ENCODE assay signal across 16 cellular contexts in genomic region chr6:1786455-1787108, GRCh38.
DNase-seq lines count a peak whose midpoint lies in the region; ATAC-seq and TF ChIP-seq lines count a peak whose summit lies in the region.
"Had no signal": no experiment of that assay in that cellular context is flagged by ENCODE, and none has a peak within 500 bp of the region (broad histone marks: within the 10 kb centered on the region; RNA-seq: fewer than 3 reads in every experiment).

No MANE protein-coding gene starts in this region.

- peak; percentile 90 for ATAC-seq in activated naive CD8-positive, alpha-beta T cell treated with anti-CD3 and anti-CD28 coated beads, Interleukin-2, amount 50 U/mL, for 24 hours
- ATAC-seq in HG02588 (IDR thresholded peaks at IDR 0.05; ENCODE audit: unreplicated experiment): peak; percentile 75
- peak; percentile 70 to 83 for ATAC-seq in activated T-cell treated with anti-CD3 and anti-CD28 coated beads, Interleukin-2, amount 50 U/mL, for 4 hours
- no peak for ATAC-seq in GM23338
- no peak for ATAC-seq in left lobe of liver

- H3K4me2 ChIP-seq in GM23338: no peak overlapping the region
- H3K4me2 ChIP-seq: hepatocyte had no signal

- no peaks in the 10 kb centered on the region for H3K9me2 ChIP-seq in GM23338 (ENCODE audit: insufficient read depth)

- H3K27ac Mint-ChIP-seq in activated naive CD8-positive, alpha-beta T cell treated with anti-CD3 and anti-CD28 coated beads, Interleukin-2, amount 50 U/mL, for 24 hours: no peak overlapping the region
- no peak overlapping the region for H3K27ac Mint-ChIP-seq in activated naive CD8-positive, alpha-beta T cell treated with anti-CD3 and anti-CD28 coated beads for 36 hours
- H3K27ac Mint-ChIP-seq in GM23338: no peak overlapping the region

- no peak overlapping the region for H3K4me3 ChIP-seq in GM23338
- H3K4me3 ChIP-seq: hepatocyte, ovary, SJCRH30, testis had no signal

- no peak overlapping the region for H3K27ac ChIP-seq in GM23338 (ENCODE audit: low read depth)
- H3K27ac ChIP-seq: hepatocyte, ovary, SJCRH30, testis had no signal

- no peaks in the 10 kb centered on the region for H3K27me3 ChIP-seq in GM23338 (ENCODE audit: insufficient read depth)
- H3K27me3 ChIP-seq: hepatocyte, ovary, SJCRH30, testis had no signal

- H3F3A ChIP-seq in GM23338 (replicated peaks; ENCODE audit: low read depth): no peaks in the 10 kb centered on the region

- no peak for TF ChIP-seq CTCF in GM23338 (conservative IDR thresholded peaks at IDR 0.05; ENCODE audit: low read depth in 2 of 2)

- H3K4me1 Mint-ChIP-seq in activated naive CD8-positive, alpha-beta T cell treated with anti-CD3 and anti-CD28 coated beads, Interleukin-2, amount 50 U/mL, for 24 hours: peaks cover 5% of the 10 kb centered on the region
- H3K4me1 Mint-ChIP-seq in activated naive CD8-positive, alpha-beta T cell treated with anti-CD3 and anti-CD28 coated beads for 36 hours: no peaks in the 10 kb centered on the region
- H3K4me1 Mint-ChIP-seq in activated T-cell treated with anti-CD3 and anti-CD28 coated beads, Interleukin-2, amount 50 U/mL, for 4 hours (ENCODE audit: low read depth): peaks cover 7% of the 10 kb centered on the region
- no peaks in the 10 kb centered on the region; the same call in 2 of the 3 replicates for H3K4me1 Mint-ChIP-seq in GM23338

- DNase-seq in activated naive CD8-positive, alpha-beta T cell treated with anti-CD3 and anti-CD28 coated beads, Interleukin-2, amount 50 U/mL, for 24 hours: peak; percentile 16
- no peak for DNase-seq in activated naive CD8-positive, alpha-beta T cell treated with anti-CD3 and anti-CD28 coated beads for 36 hours
- no peak for DNase-seq in activated T-cell treated with anti-CD3 and anti-CD28 coated beads, Interleukin-2, amount 50 U/mL, for 4 hours
- peak; percentile 38 for DNase-seq in stimulated activated CD8-positive, alpha-beta memory T cell treated with anti-CD3 and anti-CD28 coated beads, Interleukin-4, amount 100 ng/mL, for 48 hours
- DNase-seq in NCI-H446 treated with DMSO at 0.1 percent for 48 hours (lab: John Stamatoyannopoulos, UW) (no peak), GM23338 (ENCODE audit: low spot score) (no peak), left lobe of liver (ENCODE audit: low spot score) (no peak)
- DNase-seq: AML-193, aorta, erythroblast, NCI-H1048, ovary, SJCRH30, testis had no signal

- no peaks in the 10 kb centered on the region; the same call in 1 of the 2 replicates for H4K20me1 ChIP-seq in GM23338 (replicated peaks; ENCODE audit: insufficient read depth)

- no peak overlapping the region for H2AFZ ChIP-seq in GM23338
- H2AFZ ChIP-seq: hepatocyte had no signal

- H3K9me3 Mint-ChIP-seq in activated naive CD8-positive, alpha-beta T cell treated with anti-CD3 and anti-CD28 coated beads, Interleukin-2, amount 50 U/mL, for 24 hours: no peaks in the 10 kb centered on the region
- no peaks in the 10 kb centered on the region for H3K9me3 Mint-ChIP-seq in activated naive CD8-positive, alpha-beta T cell treated with anti-CD3 and anti-CD28 coated beads for 36 hours
- H3K9me3 Mint-ChIP-seq in activated T-cell treated with anti-CD3 and anti-CD28 coated beads, Interleukin-2, amount 50 U/mL, for 4 hours: no peaks in the 10 kb centered on the region
- no peaks in the 10 kb centered on the region for H3K9me3 Mint-ChIP-seq in GM23338

- H3K79me2 ChIP-seq in GM23338 (replicated peaks; ENCODE audit: insufficient read depth): no peaks in the 10 kb centered on the region
- H3K79me2 ChIP-seq: hepatocyte had no signal

- no peaks in the 10 kb centered on the region for H3K36me3 Mint-ChIP-seq in activated naive CD8-positive, alpha-beta T cell treated with anti-CD3 and anti-CD28 coated beads, Interleukin-2, amount 50 U/mL, for 24 hours (ENCODE audit: low read depth)
- H3K36me3 Mint-ChIP-seq in activated naive CD8-positive, alpha-beta T cell treated with anti-CD3 and anti-CD28 coated beads for 36 hours: peaks cover 3% of the 10 kb centered on the region
- peaks cover 6% of the 10 kb centered on the region for H3K36me3 Mint-ChIP-seq in activated T-cell treated with anti-CD3 and anti-CD28 coated beads, Interleukin-2, amount 50 U/mL, for 4 hours (ENCODE audit: insufficient read depth)
- H3K36me3 Mint-ChIP-seq in GM23338 (ENCODE audit: low read depth): no peaks in the 10 kb centered on the region

- no peaks in the 10 kb centered on the region for H3K4me1 ChIP-seq in GM23338 (ENCODE audit: insufficient read depth)
- H3K4me1 ChIP-seq: SJCRH30, testis had no signal

- no peak overlapping the region for H3K4me3 Mint-ChIP-seq in activated naive CD8-positive, alpha-beta T cell treated with anti-CD3 and anti-CD28 coated beads, Interleukin-2, amount 50 U/mL, for 24 hours
- H3K4me3 Mint-ChIP-seq in activated naive CD8-positive, alpha-beta T cell treated with anti-CD3 and anti-CD28 coated beads for 36 hours: no peak overlapping the region
- no peak overlapping the region for H3K4me3 Mint-ChIP-seq in activated T-cell treated with anti-CD3 and anti-CD28 coated beads, Interleukin-2, amount 50 U/mL, for 4 hours
- H3K4me3 Mint-ChIP-seq in GM23338: no peak overlapping the region

- no peaks in the 10 kb centered on the region for H3K27me3 Mint-ChIP-seq in activated naive CD8-positive, alpha-beta T cell treated with anti-CD3 and anti-CD28 coated beads, Interleukin-2, amount 50 U/mL, for 24 hours
- H3K27me3 Mint-ChIP-seq in activated naive CD8-positive, alpha-beta T cell treated with anti-CD3 and anti-CD28 coated beads for 36 hours: no peaks in the 10 kb centered on the region
- H3K27me3 Mint-ChIP-seq in activated T-cell treated with anti-CD3 and anti-CD28 coated beads, Interleukin-2, amount 50 U/mL, for 4 hours (ENCODE audit: low read depth): no peaks in the 10 kb centered on the region
- H3K27me3 Mint-ChIP-seq in GM23338 (ENCODE audit: insufficient read depth, low read depth, poor library complexity): peaks cover 2% of the 10 kb centered on the region

- no peaks in the 10 kb centered on the region for H3K36me3 ChIP-seq in GM23338 (ENCODE audit: insufficient read depth)
- H3K36me3 ChIP-seq: ovary, SJCRH30 had no signal

TF ChIP-seq in GM23338, 12 proteins besides CTCF, POLR2A, EP300 and RAD21 (continues in another document):
- no peak for TF ChIP-seq POLR2AphosphoS5 (IDR thresholded peaks at IDR 0.05; ENCODE audit: low read depth)
- TF ChIP-seq ZNF114 (CRISPR knock-in tag; IDR thresholded peaks at IDR 0.05): no peak
- TF ChIP-seq ZNF331 (CRISPR knock-in tag; IDR thresholded peaks at IDR 0.05; ENCODE audit: low read depth): no peak
- TF ChIP-seq REST (IDR thresholded peaks at IDR 0.05; ENCODE audit: unreplicated experiment): no peak
- no peak for TF ChIP-seq EZH2 (IDR thresholded peaks at IDR 0.05; ENCODE audit: low read depth, unreplicated experiment)
- TF ChIP-seq CREB1 (CRISPR knock-in tag; IDR thresholded peaks at IDR 0.05; ENCODE audit: low read depth): no peak
- TF ChIP-seq EZH2phosphoT487 (IDR thresholded peaks at IDR 0.05; ENCODE audit: unreplicated experiment): no peak

Comparison
In these comparisons a context has a peak if more than half of its experiments do, and no peak if none do; other contexts are left out.
1. DNase-seq: peak in activated naive CD8-positive, alpha-beta T cell treated with anti-CD3 and anti-CD28 coated beads, Interleukin-2, amount 50 U/mL, for 24 hours (single experiment) and stimulated activated CD8-positive, alpha-beta memory T cell treated with anti-CD3 and anti-CD28 coated beads, Interleukin-4, amount 100 ng/mL, for 48 hours (single experiment); none in activated naive CD8-positive, alpha-beta T cell treated with anti-CD3 and anti-CD28 coated beads for 36 hours (single experiment), activated T-cell treated with anti-CD3 and anti-CD28 coated beads, Interleukin-2, amount 50 U/mL, for 4 hours (single experiment), NCI-H446 treated with DMSO at 0.1 percent for 48 hours (single experiment), GM23338 (single experiment) and left lobe of liver (single experiment).
2. ATAC-seq: peak in activated naive CD8-positive, alpha-beta T cell treated with anti-CD3 and anti-CD28 coated beads, Interleukin-2, amount 50 U/mL, for 24 hours (single experiment), HG02588 (single experiment) and activated T-cell treated with anti-CD3 and anti-CD28 coated beads, Interleukin-2, amount 50 U/mL, for 4 hours (2 of 2); none in GM23338 (single experiment) and left lobe of liver (single experiment).